In genomic region chr4:54986095-54986846, GRCh38 we compare ENCODE assay signal across 20 cellular contexts.
DNase-seq lines count a peak whose midpoint lies in the region; ATAC-seq, FAIRE-seq and TF ChIP-seq lines count a peak whose summit lies in the region.
"Had no signal": no experiment of that assay in that cellular context is flagged by ENCODE, and none has a peak within 500 bp of the region (broad histone marks: within the 10 kb centered on the region; RNA-seq: fewer than 3 reads in every experiment).

No MANE protein-coding gene starts in this region.

- H3K4me1 ChIP-seq in HUES48 (ENCODE audit: control insufficient read depth, insufficient read depth, low read length): peaks cover 14% of the 10 kb centered on the region
- H3K4me1 ChIP-seq in H1 (replicated peaks in 1 of 4; ENCODE audit: control insufficient read depth in 3 of 4, insufficient read depth in 4 of 4, low read length in 3 of 4): peaks cover 7 to 11% (median 9%) of the 10 kb centered on the region in 4 experiments
- H3K4me1 ChIP-seq: BE2C, Peyer's patch had no signal

- peak overlapping the region; percentile 60 for H4K5ac ChIP-seq in H1 (ENCODE audit: insufficient read length, low read depth, low read length)

- H3K18ac ChIP-seq in H1 (ENCODE audit: extremely low read depth, low read length): peak overlapping the region; percentile 75

- peaks cover 0 to 10% of the 10 kb centered on the region in 2 donors for H3K27me3 Mint-ChIP-seq in T-cell

- peak overlapping the region; percentile 10; the same call in 1 of the 2 replicates for H2AFZ ChIP-seq in H1 (ENCODE audit: low read length)
- H2AFZ ChIP-seq: GM23248 had no signal

- peak overlapping the region; percentile 90 for H3K27ac ChIP-seq in HUES48 (ENCODE audit: low read depth, low read length)
- H3K27ac ChIP-seq in H1 (ENCODE audit: low read depth, low read length): peak overlapping the region; percentile 79
- H3K27ac ChIP-seq in coronary artery: no peak overlapping the region
- H3K27ac ChIP-seq: GM23248, Peyer's patch had no signal

- H3K27me3 ChIP-seq in HUES48 (ENCODE audit: control insufficient read depth, insufficient read depth, low read length): no peaks in the 10 kb centered on the region
- H3K27me3 ChIP-seq in H1 (replicated peaks in 1 of 4; ENCODE audit: control insufficient read depth in 3 of 4, extremely low read depth in 1 of 4, insufficient read depth in 3 of 4, low read length in 3 of 4): no peaks in the 10 kb centered on the region
- H3K27me3 ChIP-seq: BE2C, Peyer's patch had no signal

- peak overlapping the region; percentile 92 for H3K4ac ChIP-seq in H1 (replicated peaks; ENCODE audit: insufficient read length, low read depth, low read length)

- peaks cover 3% of the 10 kb centered on the region; the same call in 1 of the 2 replicates for H3K23me2 ChIP-seq in H1 (ENCODE audit: low read depth, low read length)

- H3K36me3 ChIP-seq in HUES48 (ENCODE audit: control insufficient read depth, insufficient read depth, low read length) (no peaks in the 10 kb centered on the region), H1 (ENCODE audit: control insufficient read depth in 2 of 4, insufficient read depth in 4 of 4, low read length in 3 of 4) (no peaks in the 10 kb centered on the region)
- H3K36me3 ChIP-seq: BE2C, Peyer's patch had no signal

- H3K79me1 ChIP-seq in H1 (ENCODE audit: low read depth, low read length): no peaks in the 10 kb centered on the region

- H2BK5ac ChIP-seq in H1 (ENCODE audit: low read depth, low read length): peak overlapping the region; percentile 95

- no peak overlapping the region for H3K23ac ChIP-seq in H1 (ENCODE audit: insufficient read length)

- DNase-seq in H1 (ENCODE audit: low read depth in 1 of 2, low spot score in 2 of 2) (peak in 1 of 2 experiments; percentile 56), iPS-NIHi7 (ENCODE audit: extremely low spot score) (peak; percentile 31), T-cell (no peak), DMS153 (lab: John Stamatoyannopoulos, UW) (no peak), coronary artery (ENCODE audit: low spot score) (no peak), GM12891 (ENCODE audit: insufficient read length, low spot score) (no peak)
- DNase-seq: BE2C, DMS79, GM23248, MM.1S, NCI-H1048, NCI-H1417 treated with DMSO at 0.1 percent for 48 hours, NCI-H187, NCI-H446, Peyer's patch, T-helper 1 cell had no signal

- no peaks in the 10 kb centered on the region for H3K79me2 ChIP-seq in H1 (ENCODE audit: control insufficient read depth in 1 of 2, insufficient read depth in 2 of 2, low read length in 2 of 2)

- no peaks in the 10 kb centered on the region for H3K4me1 Mint-ChIP-seq in T-cell

- H3K9me3 ChIP-seq in HUES48 (ENCODE audit: control insufficient read depth, insufficient read depth, low read length): 0 out of 2 replicates have a peak, but pooled peaks cover 4% of the 10 kb centered on the region
- H3K9me3 ChIP-seq in H1 (ENCODE audit: insufficient read depth in 2 of 2, low read depth in 1 of 2, low read length in 1 of 2): peaks cover 0 to 5% of the 10 kb centered on the region in 2 experiments; a peak in 2 of 4 replicates
- H3K9me3 ChIP-seq: BE2C had no signal

- no peak overlapping the region for H3K9ac ChIP-seq in HUES48 (ENCODE audit: low read depth, low read length)
- peak overlapping the region in 1 of 4 experiments; percentile 9; a peak in 2 of 7 replicates for H3K9ac ChIP-seq in H1 (replicated peaks in 1 of 4; ENCODE audit: extremely low read depth in 1 of 4, low read depth in 3 of 4, low read length in 3 of 4)
- H3K9ac ChIP-seq: GM23248 had no signal

- peak; percentile 31 to 60; a peak in 2 of 3 replicates for TF ChIP-seq POLR2A in H1 (IDR thresholded peaks at IDR 0.05; ENCODE audit: control extremely low read depth in 1 of 2, low read depth in 2 of 2, low read length in 2 of 2)
- TF ChIP-seq POLR2A in GM12891 (IDR thresholded peaks at IDR 0.05; ENCODE audit: low read depth, low read length): no peak

- H4K20me1 ChIP-seq in H1 (replicated peaks in 1 of 2; ENCODE audit: control insufficient read depth in 1 of 2, insufficient read depth in 2 of 2, low read length in 2 of 2): no peaks in the 10 kb centered on the region

- CTCF ChIA-PET in H1 (lab: Charles Lee; ENCODE audit: partially characterized antibody): interaction anchor here (0.7 to 3.5 kb wide), 7 partner anchors 9 to 409 kb away, joined by 3 to 13 read pairs (median 4); partner anchors contain the start of genes SRD5A3 and TMEM165
- CTCF ChIA-PET in T-cell (lab: Charles Lee): no interaction called here

- H2BK20ac ChIP-seq in H1 (ENCODE audit: low read length): peak overlapping the region; percentile 98

- H3K4me3 ChIP-seq in HUES48 (ENCODE audit: low read depth, low read length): no peak overlapping the region
- peak overlapping the region in 1 of 4 experiments; percentile 2; a peak in 1 of 8 replicates for H3K4me3 ChIP-seq in H1 (ENCODE audit: extremely low read depth in 1 of 4, insufficient read depth in 2 of 4, low read depth in 3 of 4, low read length in 4 of 4)
- H3K4me3 ChIP-seq in coronary artery: no peak overlapping the region
- H3K4me3 ChIP-seq: GM12878, GM23248, K562, Peyer's patch had no signal

- no peak overlapping the region for H3K14ac ChIP-seq in H1 (ENCODE audit: insufficient read length)

- peak overlapping the region; percentile 83; the same call in 1 of the 2 replicates for H2AK5ac ChIP-seq in H1 (ENCODE audit: low read depth, low read length)

- H3K9me3 Mint-ChIP-seq in T-cell: peaks cover 15 to 31% (median 19%) of the 10 kb centered on the region in 3 donors

- peak overlapping the region; percentile 21 to 41; a peak in 3 of 4 replicates for H3K4me2 ChIP-seq in H1 (ENCODE audit: insufficient read depth in 1 of 2, low read depth in 2 of 2, low read length in 2 of 2)

- TF ChIP-seq CTCF in H1 (IDR thresholded peaks at IDR 0.05; ENCODE audit: control extremely low read depth in 1 of 3, insufficient read depth in 1 of 3, low read depth in 1 of 3, low read length in 3 of 3): no peak
- TF ChIP-seq CTCF in coronary artery (IDR thresholded peaks at IDR 0.05): no peak

- TF ChIP-seq RAD21 in H1 (IDR thresholded peaks at IDR 0.05 in 1 of 2, conservative IDR thresholded peaks at IDR 0.05 in 1 of 2; ENCODE audit: low read depth in 2 of 2, low read length in 2 of 2): no peak; a peak in 1 of 4 replicates

- no peak overlapping the region for H3K4me3 Mint-ChIP-seq in T-cell

- peak overlapping the region; percentile 89 for H2BK120ac ChIP-seq in H1 (replicated peaks; ENCODE audit: low read depth, low read length)

- POLR2A ChIA-PET in H1 (lab: Charles Lee; ENCODE audit: partially characterized antibody) (interaction anchor here (0.8 to 1.2 kb wide), 2 partner anchors 9 to 33 kb away, joined by 3 to 4 read pairs; no protein-coding TSS in a partner anchor), T-cell (lab: Charles Lee) (no interaction called here)

- no peak overlapping the region; the same call in 1 of the 2 replicates for H4K8ac ChIP-seq in H1 (ENCODE audit: extremely low read depth, insufficient read depth, low read length)

- FAIRE-seq in H1 (lab: Jason Lieb, UNC) (peak; percentile 94), GM12891 (lab: Jason Lieb, UNC) (no peak)
- FAIRE-seq: GM12878, HepG2, K562 had no signal

- no peak for TF ChIP-seq EP300 in H1 (IDR thresholded peaks at IDR 0.05; ENCODE audit: borderline replicate concordance in 1 of 2, low read depth in 2 of 2, low read length in 2 of 2)

- H3K36me3 Mint-ChIP-seq in T-cell: no peaks in the 10 kb centered on the region

- H3K56ac ChIP-seq in H1 (replicated peaks; ENCODE audit: insufficient read length, low read depth, low read length): no peak overlapping the region

- H3K27ac Mint-ChIP-seq in T-cell: no peak overlapping the region

- peak overlapping the region; percentile 97; the same call in 1 of the 2 replicates for H2BK12ac ChIP-seq in H1 (ENCODE audit: low read depth, low read length)

- H4K91ac ChIP-seq in H1 (replicated peaks; ENCODE audit: insufficient read length, low read length): peak overlapping the region; percentile 93

- WGBS in H1 (ENCODE audit: extremely low coverage in 1 of 2, insufficient coverage in 1 of 2, insufficient read length in 1 of 2, insufficient replicate concordance in 2 of 2, low coverage in 1 of 2, low lambda C conversion rate in 2 of 2, missing lambda C conversion rate in 1 of 2), 2 experiments: 55% methylated on average over 5 of the region's 5 CpGs; no CpG with 5 or more reads in 1 of the 2 experiments

- no peak for ATAC-seq in T-cell (replicated peaks in 1 of 4)
- ATAC-seq: GM12878, HepG2, K562 had no signal

- peak overlapping the region; percentile 46; the same call in 1 of the 2 replicates for H2BK15ac ChIP-seq in H1 (ENCODE audit: low read length)

TF ChIP-seq in H1, 55 proteins besides CTCF, POLR2A, EP300 and RAD21 (continues in another document):
- TF ChIP-seq POU5F1 (IDR thresholded peaks at IDR 0.05; ENCODE audit: low read depth, low read length): peak; percentile 73; the same call in 1 of the 2 replicates
- no peak for TF ChIP-seq SUZ12 (IDR thresholded peaks at IDR 0.05; ENCODE audit: low read length)
- TF ChIP-seq SP4 (IDR thresholded peaks at IDR 0.05; ENCODE audit: low read length): no peak
- no peak for TF ChIP-seq USF2 (IDR thresholded peaks at IDR 0.05; ENCODE audit: low read length)
- no peak for TF ChIP-seq KDM4A (IDR thresholded peaks at IDR 0.05; ENCODE audit: low read depth, low read length, severe bottlenecking)
- no peak for TF ChIP-seq SAP30 (IDR thresholded peaks at IDR 0.05; ENCODE audit: insufficient read depth, insufficient replicate concordance, low read length)

TF ChIP-seq in GM12891, 5 proteins besides CTCF, POLR2A, EP300 and RAD21:
- TF ChIP-seq POU2F2 (IDR thresholded peaks at IDR 0.05; ENCODE audit: low read depth, low read length) (no peak), TAF1 (IDR thresholded peaks at IDR 0.05; ENCODE audit: low read depth, low read length) (no peak), POLR2AphosphoS5 (IDR thresholded peaks at IDR 0.05; ENCODE audit: low read depth, low read length) (no peak), PAX5 (IDR thresholded peaks at IDR 0.05; ENCODE audit: insufficient read depth, low read length, severe bottlenecking) (no peak), SPI1 (IDR thresholded peaks at IDR 0.05; ENCODE audit: low read depth, low read length) (no peak)

Comparison
In these comparisons a context has a peak if more than half of its experiments do, and no peak if none do; other contexts are left out.
1. H3K27ac ChIP-seq: peak in HUES48 (single experiment) and H1 (single experiment); none in coronary artery (0 of 2).